ENCODE assay signal across 8 cellular contexts in the genomic region with DNA sequence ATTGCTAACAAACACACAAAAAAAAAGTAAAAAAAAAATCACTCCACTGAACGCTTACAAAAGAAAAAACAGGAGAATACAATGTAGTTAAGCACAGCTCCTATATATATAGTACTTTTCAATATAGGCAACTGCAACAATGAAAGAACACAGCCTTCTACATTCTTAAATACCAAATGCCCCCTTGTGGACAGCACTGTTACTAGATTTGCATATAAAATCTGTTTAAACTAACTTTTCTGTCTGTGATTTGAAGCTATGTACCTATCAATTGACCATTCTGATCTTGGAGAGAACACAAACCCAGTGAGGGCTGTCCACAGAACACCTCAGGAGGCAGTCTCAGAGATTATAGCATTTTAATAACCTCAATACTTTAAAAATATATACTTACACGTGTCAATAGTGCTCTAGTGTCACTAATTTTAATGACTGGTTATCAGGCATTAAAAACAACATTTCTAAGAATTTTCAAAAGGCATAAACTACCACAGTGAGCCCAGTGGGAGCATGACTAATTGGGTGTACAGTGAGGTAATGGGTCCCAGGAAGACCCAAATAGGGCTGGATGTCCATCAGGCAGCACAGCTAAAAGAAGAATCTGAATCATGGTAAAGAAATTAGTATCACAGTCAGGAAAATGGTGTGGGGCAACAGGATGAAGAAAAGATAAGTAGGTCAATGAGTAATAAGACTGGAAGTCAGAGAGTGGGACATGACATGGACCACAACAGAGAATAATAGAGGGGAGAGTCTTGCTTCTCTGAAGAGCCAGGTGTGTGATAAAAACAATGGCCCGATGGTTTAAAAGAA. TPM values are rescaled to one million over a fixed set of nuclear protein-coding genes. Genes with fewer than 3 reads are reported as not detected.
DNase-seq lines count a peak whose midpoint lies in the region; ATAC-seq, FAIRE-seq and TF ChIP-seq lines count a peak whose summit lies in the region.

No MANE protein-coding gene starts in this region.

- no peaks in the 10 kb centered on the region for H3F3A ChIP-seq in GM23338 (replicated peaks; ENCODE audit: low read depth)

- H3K27ac ChIP-seq in GM23338 (ENCODE audit: low read depth) (0 out of 2 replicates have a peak overlapping the region, but pooled peaks have one; percentile 11), K562 (ENCODE audit: extremely low read depth, low read depth, low read length) (no peak overlapping the region)

- H3K4me3 Mint-ChIP-seq in GM23338 = no peak overlapping the region

- TF ChIP-seq EP300 in K562 (IDR thresholded peaks at IDR 0.05; ENCODE audit: low read length) = no peak

- H3K27me3 ChIP-seq in GM23338 (ENCODE audit: insufficient read depth) (no peaks in the 10 kb centered on the region), K562 (ENCODE audit: control insufficient read depth in 2 of 2, insufficient read depth in 2 of 2, low read length in 2 of 2) (no peaks in the 10 kb centered on the region)

- no peaks in the 10 kb centered on the region for H3K9me2 ChIP-seq in GM23338 (ENCODE audit: insufficient read depth)

- POLR2A ChIA-PET in K562 (lab: Yijun Ruan, JAX) = interaction anchor here (0.7 kb wide), 1 partner anchor 684 kb away, joined by 5 read pairs; no protein-coding TSS in a partner anchor

- no peak overlapping the region for H3K27ac Mint-ChIP-seq in GM23338

- peak; percentile 58 for ATAC-seq in GM23338
- ATAC-seq in K562 = no peak; the same call in 2 of the 3 replicates
- ATAC-seq in left lobe of liver = peak; percentile 68
- no peak for ATAC-seq in GM19035 (IDR thresholded peaks at IDR 0.05; ENCODE audit: unreplicated experiment)
- no peak for ATAC-seq in HG03045 (IDR thresholded peaks at IDR 0.05; ENCODE audit: unreplicated experiment)

- H3K79me2 ChIP-seq in GM23338 (replicated peaks; ENCODE audit: insufficient read depth) (peaks cover 6% of the 10 kb centered on the region), K562 (ENCODE audit: control insufficient read depth, insufficient read depth, low read length) (no peaks in the 10 kb centered on the region)

- TF ChIP-seq RAD21 in K562 (CRISPR knock-in tag; conservative IDR thresholded peaks at IDR 0.05 in 1 of 2, IDR thresholded peaks at IDR 0.05 in 1 of 2) = peak; percentile 25 to 57; a peak in 3 of 4 replicates

- no peak for FAIRE-seq in K562 (lab: Jason Lieb, UNC)

- no peaks in the 10 kb centered on the region for H3K9me3 ChIP-seq in K562 (replicated peaks; ENCODE audit: control insufficient read depth, insufficient read depth, low read depth, low read length)

- H3K4me3 ChIP-seq in GM23338 = no peak overlapping the region
- no peak overlapping the region for H3K4me3 ChIP-seq in K562

- in situ Hi-C loops in K562 (cut with MboI) = no loop called here

- no peaks in the 10 kb centered on the region for H3K27me3 Mint-ChIP-seq in GM23338 (ENCODE audit: insufficient read depth, low read depth, poor library complexity)

- H3K4me2 ChIP-seq in GM23338 = no peak overlapping the region
- no peak overlapping the region for H3K4me2 ChIP-seq in K562 (ENCODE audit: insufficient read depth, low read length)

- H3K36me3 ChIP-seq in GM23338 (ENCODE audit: insufficient read depth) = no peaks in the 10 kb centered on the region; the same call in 1 of the 2 replicates
- H3K36me3 ChIP-seq in K562 (ENCODE audit: control insufficient read depth, insufficient read depth, low read length) = no peaks in the 10 kb centered on the region

- CTCF ChIA-PET in K562 (lab: Yijun Ruan, JAX; ENCODE audit: low intra/inter-chr PET ratio) = interaction anchor here (0.6 to 2.7 kb wide), 2 partner anchors 297 to 794 kb away, joined by 3 to 18 read pairs; no protein-coding TSS in a partner anchor

- no peaks in the 10 kb centered on the region for H3K36me3 Mint-ChIP-seq in GM23338 (ENCODE audit: low read depth)

- no peaks in the 10 kb centered on the region for H3K9me3 Mint-ChIP-seq in GM23338

- H2AFZ ChIP-seq in GM23338 = no peak overlapping the region
- H2AFZ ChIP-seq in K562 (ENCODE audit: low read depth, low read length) = no peak overlapping the region

- no peaks in the 10 kb centered on the region; the same call in 2 of the 3 replicates for H3K4me1 Mint-ChIP-seq in GM23338

- H3K9ac ChIP-seq in K562 (ENCODE audit: insufficient read depth in 1 of 2, low read depth in 2 of 2, low read length in 2 of 2) = no peak overlapping the region

- H3K4me1 ChIP-seq in GM23338 (ENCODE audit: insufficient read depth) (peaks cover 3% of the 10 kb centered on the region; the same call in 1 of the 2 replicates), K562 (replicated peaks in 1 of 2; ENCODE audit: control insufficient read depth in 2 of 2, insufficient read depth in 2 of 2, low read length in 2 of 2) (no peaks in the 10 kb centered on the region)

- intact Hi-C loops in K562 (cut with micrococcal nuclease) = loop anchor here (1.0 kb wide), 1 partner anchor 297 kb away; no protein-coding TSS in a partner anchor

- no TSS peak for BruUV-seq in K562 (replicated peaks; lab: Mats Ljungman, UMichigan)

- no peaks in the 10 kb centered on the region for H4K20me1 ChIP-seq in GM23338 (replicated peaks; ENCODE audit: insufficient read depth)
- no peaks in the 10 kb centered on the region for H4K20me1 ChIP-seq in K562 (replicated peaks; ENCODE audit: control insufficient read depth, insufficient read depth, low read length)

- TF ChIP-seq POLR2A in K562 (conservative IDR thresholded peaks at IDR 0.05) = no peak

- 68% methylated on average over 3 of the region's 3 CpGs for WGBS in K562 (ENCODE audit: insufficient coverage, low coverage, missing lambda C conversion rate)

- TF ChIP-seq CTCF in GM23338 (conservative IDR thresholded peaks at IDR 0.05; ENCODE audit: low read depth in 2 of 2) = peak; percentile 56 to 86
- TF ChIP-seq CTCF in K562 (IDR thresholded peaks at IDR 0.05 in 2 of 3, conservative IDR thresholded peaks at IDR 0.05 in 1 of 3; ENCODE audit: insufficient read depth in 2 of 3, low read depth in 1 of 3, low read length in 3 of 3) = peak in 2 of 3 experiments; percentile 22 to 53; a peak in 2 of 6 replicates

- DNase-seq in AG08396 (ENCODE audit: low spot score) (peak; percentile 22), GM23338 (ENCODE audit: low spot score) (peak; percentile 85), NCI-H446 (lab: John Stamatoyannopoulos, UW) (peak; percentile 37 to 76), K562 (ENCODE audit: extremely low read depth in 1 of 4, low spot score in 3 of 4) (peak in 1 of 4 experiments; percentile 27), left lobe of liver (ENCODE audit: low spot score) (no peak), ecto neural progenitor cell (ENCODE audit: low spot score) (no peak)

- no peaks in the 10 kb centered on the region for H3K9me1 ChIP-seq in K562 (ENCODE audit: control insufficient read depth, insufficient read depth, low read length)

TF ChIP-seq in GM23338, 12 proteins besides CTCF, POLR2A, EP300 and RAD21 (continues in another document):
- TF ChIP-seq ZNF114 (CRISPR knock-in tag; IDR thresholded peaks at IDR 0.05) (no peak), JUNB (IDR thresholded peaks at IDR 0.05; ENCODE audit: unreplicated experiment) (no peak), CREB1 (CRISPR knock-in tag; IDR thresholded peaks at IDR 0.05; ENCODE audit: low read depth) (no peak), STAT1 (IDR thresholded peaks at IDR 0.05; ENCODE audit: unreplicated experiment) (no peak), EZH2phosphoT487 (IDR thresholded peaks at IDR 0.05; ENCODE audit: unreplicated experiment) (no peak)

TF ChIP-seq in K562, 482 proteins besides CTCF, POLR2A, EP300 and RAD21:
- TF ChIP-seq SRF (CRISPR knock-in tag; IDR thresholded peaks at IDR 0.05) = no peak
- no peak for TF ChIP-seq ARHGAP35 (IDR thresholded peaks at IDR 0.05; ENCODE audit: partially characterized antibody)
- TF ChIP-seq KAT2B (IDR thresholded peaks at IDR 0.05; ENCODE audit: low read depth, low read length) = no peak
- TF ChIP-seq SIN3A (IDR thresholded peaks at IDR 0.05; ENCODE audit: borderline replicate concordance in 2 of 2, control insufficient read depth in 1 of 2, low read depth in 2 of 2, low read length in 2 of 2) = no peak
- TF ChIP-seq ZNF79 (CRISPR knock-in tag; IDR thresholded peaks at IDR 0.05; ENCODE audit: low read depth) = no peak
- TF ChIP-seq CAMTA2 (CRISPR knock-in tag; conservative IDR thresholded peaks at IDR 0.05) = no peak
- no peak for TF ChIP-seq MEF2D (tag; conservative IDR thresholded peaks at IDR 0.05; ENCODE audit: low read depth)
- TF ChIP-seq, protein P1, sequence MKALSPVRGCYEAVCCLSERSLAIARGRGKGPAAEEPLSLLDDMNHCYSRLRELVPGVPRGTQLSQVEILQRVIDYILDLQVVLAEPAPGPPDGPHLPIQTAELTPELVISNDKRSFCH (CRISPR knock-in tag; IDR thresholded peaks at IDR 0.05) = no peak
- TF ChIP-seq, protein P1 (tag; IDR thresholded peaks at IDR 0.05) = no peak
- no peak for TF ChIP-seq CTBP1 (IDR thresholded peaks at IDR 0.05; ENCODE audit: borderline replicate concordance)
- TF ChIP-seq HNRNPH1 (optimal IDR thresholded peaks at IDR 0.05; ENCODE audit: low read depth, low read length) = no peak
- TF ChIP-seq KDM5B (IDR thresholded peaks at IDR 0.05; ENCODE audit: insufficient replicate concordance, low read depth, low read length) = no peak
- TF ChIP-seq BCOR (IDR thresholded peaks at IDR 0.05) = no peak

RNA-seq across cellular contexts. Expression of a gene that starts 22.2 kb away (rescaled TPM):
- 48.5 and 57.1 TPM in 2 replicates for total RNA-seq in GM23338 (2014; rRNA removed; shearing (Covaris generic))
- polyA plus RNA-seq in GM23338 (2016; fragmentation: Nextera tagmentation; extraction: Ambion mirVana) (44.5 and 61.2 TPM in 2 replicates), K562 (2011; rRNA removed) (11.7 and 15.4 TPM in 2 replicates), K562 (2014; fragmentation: Illumina TruSeq; extraction: Trizol) (11.6 and 12.4 TPM in 2 replicates), K562 (2014; fragmentation: Nextera tagmentation; extraction: Ambion mirVana) (10 to 100 TPM; 18.9 to 22.0 TPM), K562 (2014; rRNA removed) (9.0 and 12.4 TPM in 2 replicates)
- 9.8 and 30.0 TPM in 2 replicates for total RNA-seq in K562 (2011; cell fraction: chromatin; rRNA removed; ENCODE audit: low replicate concordance)
- total RNA-seq in K562 (2011; cell fraction: nucleolus; rRNA removed) = 6.8 and 7.1 TPM in 2 replicates
- total RNA-seq in K562 (2011; cell fraction: nucleoplasm; rRNA removed) = 21.1 and 39.5 TPM in 2 replicates
- total RNA-seq in K562 (2014; rRNA removed) (6.8 and 6.9 TPM in 2 replicates), K562 (2014; rRNA removed; fragmentation: Illumina TruSeq; extraction: Trizol) (17.2 and 18.6 TPM in 2 replicates), K562 (2015; rRNA removed; fragmentation: Illumina TruSeq; extraction: Trizol) (10.3 and 10.8 TPM in 2 replicates), K562 (2021) (9.6 and 12.6 TPM in 2 replicates), left lobe of liver (0.08 TPM)
- 2.6 and 4.7 TPM in 2 replicates for polyA plus RNA-seq in K562 (2011; cell fraction: cytosol; rRNA removed)
- polyA plus RNA-seq in K562 (2011; cell fraction: nucleus; rRNA removed) = 7.8 and 9.2 TPM in 2 replicates
- polyA plus RNA-seq in K562 (2012) = 7.3 and 8.7 TPM in 2 replicates
- 15.6 and 17.2 TPM in 2 replicates for polyA minus RNA-seq in K562 (2011; rRNA and poly(A)+ RNA removed)
- 5.2 and 7.2 TPM in 2 replicates for polyA minus RNA-seq in K562 (2011; cell fraction: cytosol; rRNA and poly(A)+ RNA removed)
- polyA minus RNA-seq in K562 (2011; cell fraction: nucleus; rRNA and poly(A)+ RNA removed) = 14.4 and 21.8 TPM in 2 replicates

Comparison
In these comparisons a context has a peak if more than half of its experiments do, and no peak if none do; other contexts are left out.
1. DNase-seq: peak in AG08396 (single experiment), GM23338 (single experiment) and NCI-H446 (2 of 2); none in left lobe of liver (single experiment) and ecto neural progenitor cell (single experiment).
2. ATAC-seq: peak in GM23338 (single experiment) and left lobe of liver (single experiment); none in K562 (single experiment), GM19035 (single experiment) and HG03045 (single experiment).